Comparison of ENCODE assay signal across 1 cellular context in the genomic region with DNA sequence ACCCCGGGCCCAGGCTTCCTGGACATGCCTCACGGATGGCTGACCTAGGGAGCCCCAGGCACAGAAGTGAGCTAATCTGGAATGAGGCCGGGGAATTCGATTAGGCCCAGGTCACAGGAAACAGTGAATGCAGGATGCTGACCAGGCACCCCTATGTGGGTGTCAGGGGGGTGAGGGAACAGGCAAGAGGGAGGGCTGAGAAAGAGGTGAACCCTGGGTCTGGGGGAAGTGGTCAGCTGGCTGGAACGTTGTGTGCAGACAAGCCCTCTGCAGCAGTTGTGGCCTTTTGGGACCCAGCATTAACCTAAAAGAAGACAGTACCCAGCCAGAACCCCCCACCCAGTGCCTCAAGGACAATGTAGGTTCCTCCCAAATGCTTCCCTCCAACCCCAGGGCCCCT.
TF ChIP-seq lines count a peak whose summit lies in the region.

No MANE protein-coding gene starts in this region.

TF ChIP-seq in HepG2, 621 proteins besides CTCF, POLR2A, EP300 and RAD21:
- TF ChIP-seq ATF7 (IDR thresholded peaks at IDR 0.05) (no peak), ATF7 (CRISPR knock-in tag; IDR thresholded peaks at IDR 0.05) (no peak), ZNF230 (CRISPR knock-in tag; IDR thresholded peaks at IDR 0.05) (no peak), TCF7 (IDR thresholded peaks at IDR 0.05; ENCODE audit: low read depth) (no peak), ISL2 (CRISPR knock-in tag; IDR thresholded peaks at IDR 0.05) (no peak), ZNF816 (CRISPR knock-in tag; IDR thresholded peaks at IDR 0.05; ENCODE audit: borderline replicate concordance) (no peak), ZNF747 (CRISPR knock-in tag; IDR thresholded peaks at IDR 0.05; ENCODE audit: borderline replicate concordance) (no peak), ZNF567 (CRISPR knock-in tag; IDR thresholded peaks at IDR 0.05; ENCODE audit: borderline replicate concordance) (no peak), HDAC6 (IDR thresholded peaks at IDR 0.05; ENCODE audit: low read depth, low read length) (no peak), CREM (IDR thresholded peaks at IDR 0.05) (no peak), CREM (CRISPR knock-in tag; IDR thresholded peaks at IDR 0.05) (no peak), ZNF260 (CRISPR knock-in tag; IDR thresholded peaks at IDR 0.05; ENCODE audit: borderline replicate concordance, low read depth) (no peak), TFDP1 (CRISPR knock-in tag; IDR thresholded peaks at IDR 0.05; ENCODE audit: borderline replicate concordance) (no peak), ZNF12 (CRISPR knock-in tag; IDR thresholded peaks at IDR 0.05) (no peak), ZNF589 (CRISPR knock-in tag; conservative IDR thresholded peaks at IDR 0.05) (no peak)
- TF ChIP-seq, protein P1, sequence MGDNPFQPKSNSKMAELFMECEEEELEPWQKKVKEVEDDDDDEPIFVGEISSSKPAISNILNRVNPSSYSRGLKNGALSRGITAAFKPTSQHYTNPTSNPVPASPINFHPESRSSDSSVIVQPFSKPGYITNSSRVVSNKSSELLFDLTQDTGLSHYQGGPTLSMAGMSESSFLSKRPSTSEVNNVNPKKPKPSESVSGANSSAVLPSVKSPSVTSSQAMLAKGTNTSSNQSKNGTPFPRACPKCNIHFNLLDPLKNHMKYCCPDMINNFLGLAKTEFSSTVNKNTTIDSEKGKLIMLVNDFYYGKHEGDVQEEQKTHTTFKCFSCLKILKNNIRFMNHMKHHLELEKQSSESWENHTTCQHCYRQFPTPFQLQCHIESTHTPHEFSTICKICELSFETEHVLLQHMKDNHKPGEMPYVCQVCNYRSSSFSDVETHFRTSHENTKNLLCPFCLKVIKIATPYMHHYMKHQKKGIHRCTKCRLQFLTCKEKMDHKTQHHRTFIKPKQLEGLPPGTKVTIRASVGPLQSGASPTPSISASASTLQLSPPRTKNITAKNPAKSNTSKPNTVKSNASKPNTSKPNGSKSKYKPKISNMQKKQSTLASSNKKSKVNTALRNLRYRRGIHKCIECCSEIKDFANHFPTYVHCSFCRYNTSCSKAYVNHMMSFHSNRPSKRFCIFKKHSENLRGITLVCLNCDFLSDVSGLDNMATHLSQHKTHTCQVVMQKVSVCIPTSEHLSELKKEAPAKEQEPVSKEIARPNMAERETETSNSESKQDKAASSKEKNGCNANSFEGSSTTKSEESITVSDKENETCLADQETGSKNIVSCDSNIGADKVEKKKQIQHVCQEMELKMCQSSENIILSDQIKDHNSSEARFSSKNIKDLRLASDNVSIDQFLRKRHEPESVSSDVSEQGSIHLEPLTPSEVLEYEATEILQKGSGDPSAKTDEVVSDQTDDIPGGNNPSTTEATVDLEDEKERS (CRISPR knock-in tag; IDR thresholded peaks at IDR 0.05), result no peak
TF ChIP-seq in HepG2: peak in this region for 0.
